Comparison of ENCODE assay signal across 28 cellular contexts in genomic region chr11:130533113-130533803, GRCh38.
A peak's percentile ranks its signal among the peaks of the same experiment; 100 is the strongest.
DNase-seq lines count a peak whose midpoint lies in the region; TF ChIP-seq lines count a peak whose summit lies in the region.
"Had no signal": no experiment of that assay in that cellular context is flagged by ENCODE, and none has a peak within 500 bp of the region (broad histone marks: within the 10 kb centered on the region; RNA-seq: fewer than 3 reads in every experiment).

No MANE protein-coding gene starts in this region.

- peaks cover 25% of the 10 kb centered on the region for H3K4me1 ChIP-seq in BLaER1
- H3K4me1 ChIP-seq: foreskin keratinocyte, testis, vagina had no signal

- no peak overlapping the region for H3K9ac ChIP-seq in BLaER1

- no peak overlapping the region for H3K27ac ChIP-seq in BLaER1
- H3K27ac ChIP-seq: coronary artery, foreskin keratinocyte, heart right ventricle, spleen, testis, vagina had no signal

- no peaks in the 10 kb centered on the region for H3K9me3 Mint-ChIP-seq in nephron
- H3K9me3 Mint-ChIP-seq: activated naive CD4-positive, alpha-beta T cell treated with anti-CD3 and anti-CD28 coated beads, Interleukin-2, amount 10 ng/mL, durations not matched to agents 7 days and 5 days; effector memory CD8-positive, alpha-beta T cell; T-helper 2 cell treated with Interferon-gamma antibody and Interleukin-4, amounts not matched to agents 5 μg/mL and 100 μg/mL, for 36 hours had no signal

- no peaks in the 10 kb centered on the region for H4K20me1 ChIP-seq in BLaER1

- no peak overlapping the region for H3K4me3 ChIP-seq in BLaER1
- H3K4me3 ChIP-seq: coronary artery, heart right ventricle, MG63, spleen, testis, vagina had no signal

- peaks cover 6% of the 10 kb centered on the region for H3K27me3 Mint-ChIP-seq in nephron (ENCODE audit: low read depth)

- H3K4me2 ChIP-seq in BLaER1, result peak overlapping the region; percentile 44

- H3K4me1 Mint-ChIP-seq in nephron, result peaks cover 50% of the 10 kb centered on the region
- H3K4me1 Mint-ChIP-seq: activated naive CD4-positive, alpha-beta T cell treated with anti-CD3 and anti-CD28 coated beads, Interleukin-2, amount 10 ng/mL, durations not matched to agents 7 days and 5 days; CD4-positive, alpha-beta memory T cell had no signal

- H3K9me3 ChIP-seq in BLaER1, result no peaks in the 10 kb centered on the region
- H3K9me3 ChIP-seq: heart right ventricle, MG63, spleen, testis, vagina had no signal

- no peaks in the 10 kb centered on the region for H3K36me3 Mint-ChIP-seq in nephron (ENCODE audit: low read depth)
- H3K36me3 Mint-ChIP-seq: activated naive CD4-positive, alpha-beta T cell treated with anti-CD3 and anti-CD28 coated beads, Interleukin-2, amount 10 ng/mL, durations not matched to agents 7 days and 5 days; CD4-positive, alpha-beta memory T cell had no signal

- no peak for TF ChIP-seq CTCF in nephron (IDR thresholded peaks at IDR 0.05; ENCODE audit: unreplicated experiment in 3 of 3)

- no peaks in the 10 kb centered on the region for H3K36me3 ChIP-seq in BLaER1
- H3K36me3 ChIP-seq: heart right ventricle, MG63, spleen, vagina had no signal

- peak overlapping the region; percentile 60 to 74 (median 73) for H3K27ac Mint-ChIP-seq in nephron
- H3K27ac Mint-ChIP-seq: activated naive CD4-positive, alpha-beta T cell treated with anti-CD3 and anti-CD28 coated beads, Interleukin-2, amount 10 ng/mL, durations not matched to agents 7 days and 5 days; CD4-positive, alpha-beta memory T cell; effector memory CD8-positive, alpha-beta T cell; T-helper 2 cell treated with Interferon-gamma antibody and Interleukin-4, amounts not matched to agents 5 μg/mL and 100 μg/mL, for 36 hours had no signal

- DNase-seq in DMS79 treated with DMSO at 0.1 percent for 48 hours (lab: John Stamatoyannopoulos, UW) (peak; percentile 88), NCI-H748 (lab: John Stamatoyannopoulos, UW; ENCODE audit: unreplicated experiment) (peak; percentile 82), putamen (ENCODE audit: low spot score) (no peak), LoVo (ENCODE audit: low spot score) (no peak), UCSD-AML1 (lab: John Stamatoyannopoulos, UW; ENCODE audit: unreplicated experiment) (no peak)
- DNase-seq: activated CD4-positive, alpha-beta T cell treated with anti-CD3 and anti-CD28 coated beads, Interleukin-2, amount 50 U/mL, for 1 hour; activated naive CD4-positive, alpha-beta T cell treated with anti-CD3 and anti-CD28 coated beads, Interleukin-2, amount 10 ng/mL, durations not matched to agents 7 days and 5 days; amniotic stem cell; CD4-positive, alpha-beta memory T cell; effector memory CD8-positive, alpha-beta T cell; foreskin keratinocyte; GF-D8; GOT3; heart right ventricle; left colon; MG63; NCI-H1694; NCI-H226; occipital lobe; spleen; stimulated activated CD4-positive, alpha-beta T cell treated with anti-CD3 and anti-CD28 coated beads, Interleukin-2, amount 100 ng/mL, for 48 hours; stimulated activated naive CD4-positive, alpha-beta T cell treated with Interleukin-2 at 50 U/mL for 16 hours; testis had no signal

- H3K27me3 ChIP-seq in BLaER1, result no peaks in the 10 kb centered on the region
- H3K27me3 ChIP-seq: heart right ventricle, MG63, testis, vagina had no signal

- peak overlapping the region in 1 of 3 experiments; percentile 28 for H3K4me3 Mint-ChIP-seq in nephron
- H3K4me3 Mint-ChIP-seq: activated naive CD4-positive, alpha-beta T cell treated with anti-CD3 and anti-CD28 coated beads, Interleukin-2, amount 10 ng/mL, durations not matched to agents 7 days and 5 days; CD4-positive, alpha-beta memory T cell; effector memory CD8-positive, alpha-beta T cell; T-helper 2 cell treated with Interferon-gamma antibody and Interleukin-4, amounts not matched to agents 5 μg/mL and 100 μg/mL, for 36 hours had no signal

Comparison
In these comparisons a context has a peak if more than half of its experiments do, and no peak if none do; other contexts are left out.
1. DNase-seq: peak in DMS79 treated with DMSO at 0.1 percent for 48 hours (single experiment) and NCI-H748 (single experiment); none in putamen (single experiment), LoVo (single experiment) and UCSD-AML1 (single experiment).